8 cellular contexts compared by ENCODE assay signal in genomic region chr9:37079370-37080164, GRCh38. TPM values are rescaled to one million over a fixed set of nuclear protein-coding genes. Genes with fewer than 3 reads are reported as not detected.
A peak's percentile ranks its signal among the peaks of the same experiment; 100 is the strongest.
DNase-seq lines count a peak whose midpoint lies in the region; ATAC-seq and TF ChIP-seq lines count a peak whose summit lies in the region.

No MANE protein-coding gene starts in this region.

- H3K36me3 ChIP-seq in parathyroid adenoma (ENCODE audit: control insufficient read depth, insufficient read depth, low read length) (no peaks in the 10 kb centered on the region), tibial nerve (no peaks in the 10 kb centered on the region)

- no peaks in the 10 kb centered on the region for H3K79me2 ChIP-seq in parathyroid adenoma

- H3K27ac ChIP-seq in adipose tissue (ENCODE audit: low read depth, low read length) (peak overlapping the region; percentile 42), parathyroid adenoma (peak overlapping the region; percentile 85), tibial nerve (peak overlapping the region; percentile 82 to 98 (median 96))

- peak; percentile 63 to 73 for TF ChIP-seq POLR2A in tibial nerve (IDR thresholded peaks at IDR 0.05)

- no peaks in the 10 kb centered on the region for H3K9me3 ChIP-seq in parathyroid adenoma (ENCODE audit: control insufficient read depth, low read length)
- H3K9me3 ChIP-seq in tibial nerve = no peaks in the 10 kb centered on the region

- TF ChIP-seq CTCF in GM12875 (IDR thresholded peaks at IDR 0.05; ENCODE audit: borderline replicate concordance, insufficient read depth, low read depth, low read length) (no peak), parathyroid adenoma (IDR thresholded peaks at IDR 0.05) (no peak), tibial nerve (IDR thresholded peaks at IDR 0.05) (peak in 2 of 5 experiments; percentile 5 to 16)

- peak overlapping the region; percentile 98 for H3K4me2 ChIP-seq in parathyroid adenoma (ENCODE audit: low read length)

- H3K27me3 ChIP-seq in parathyroid adenoma (ENCODE audit: control insufficient read depth, insufficient read depth, low read length) (no peaks in the 10 kb centered on the region), tibial nerve (no peaks in the 10 kb centered on the region)

- intact Hi-C loops in cardiac septum (cut with DNase I) = loop anchor here (2.0 to 5.0 kb wide), 2 partner anchors 41 to 42 kb away; partner anchors contain the start of gene ZCCHC7

- H3K4me1 ChIP-seq in parathyroid adenoma (no peaks in the 10 kb centered on the region), tibial nerve (peaks cover 0 to 29% (median 13%) of the 10 kb centered on the region in 4 donors)

- DNase-seq in NCI-H1436 (lab: John Stamatoyannopoulos, UW) = peak; percentile 90
- DNase-seq in SW480 (ENCODE audit: low spot score) = peak; percentile 92
- DNase-seq in cardiac septum (ENCODE audit: low spot score) = peak; percentile 96
- peak; percentile 85 to 91 for DNase-seq in tibial nerve (ENCODE audit: low spot score in 2 of 2)

- peak overlapping the region; percentile 96 for H2AFZ ChIP-seq in parathyroid adenoma

- ATAC-seq in HG02798 (IDR thresholded peaks at IDR 0.05; ENCODE audit: poor library complexity, unreplicated experiment) = peak; percentile 93

- H3K4me3 ChIP-seq in GM12875 (ENCODE audit: low read depth, low read length) = peak overlapping the region; percentile 97
- peak overlapping the region; percentile 88 for H3K4me3 ChIP-seq in parathyroid adenoma (ENCODE audit: low read depth, low read length)
- H3K4me3 ChIP-seq in tibial nerve = peak overlapping the region; percentile 85 to 99 (median 96)

- TF ChIP-seq EP300 in tibial nerve (IDR thresholded peaks at IDR 0.05) = peak; percentile 43 to 82

- 2% methylated on average over 62 to 63 of the region's 63 CpGs for WGBS in adipose tissue, 3 donors
- WGBS in tibial nerve, 2 donors = 2 to 3% methylated on average over 57 to 61 of the region's 63 CpGs

- peak overlapping the region; percentile 72 for H3K9ac ChIP-seq in parathyroid adenoma

RNA-seq across cellular contexts. Expression of gene ZCCHC7, which starts 40.8 kb away (rescaled TPM):
- 10 to 100 TPM in 1 of 3 donors, 1 to 10 TPM in 2; 5.2 to 13.2 (median 8.0) TPM for polyA plus RNA-seq in adipose tissue
- total RNA-seq in cardiac septum = 11.3 TPM
- 10 to 100 TPM; 11.8 to 24.7 (median 18.3) TPM for total RNA-seq in tibial nerve

RNA-seq across cellular contexts. Expression of gene PAX5, which starts 45.5 kb away (rescaled TPM):
- polyA plus RNA-seq in adipose tissue = under 1 TPM in 2 of 3 donors, not detected in 1; 0.23 to 0.28 TPM
- total RNA-seq in cardiac septum (not detected), tibial nerve (not detected)

Comparison
In these comparisons a context has a peak if more than half of its experiments do, and no peak if none do; other contexts are left out.
1. Peak in every context shown above with its lines: DNase-seq, ATAC-seq, H3K4me3 ChIP-seq and H3K27ac ChIP-seq.
2. H3K27ac ChIP-seq: peak in every context shown above with its lines; median percentile 96 in tibial nerve; 85 in parathyroid adenoma; 42 in adipose tissue.